ENCODE assay signal across 8 cellular contexts in genomic region chr10:73848821-73849489, GRCh38.
DNase-seq lines count a peak whose midpoint lies in the region; ATAC-seq lines count a peak whose summit lies in the region.

No MANE protein-coding gene starts in this region.

- in situ Hi-C loops in ACHN (cut with HindIII; ENCODE audit: low pct_ligation_motif_present, low pct_unique_long_range_greater_than_20kb, low sequenced_read_pairs): no loop called here

- DNase-seq in ACHN (peak; percentile 78), NCI-H2196 (lab: John Stamatoyannopoulos, UW; ENCODE audit: unreplicated experiment) (peak; percentile 86), caudate nucleus (lab: John Stamatoyannopoulos, UW) (peak in 58 of 61 donors; percentile 13 to 81 (median 56))
- DNase-seq in activated CD4-positive, CD25-positive, alpha-beta regulatory T cell treated with anti-CD3 and anti-CD28 coated beads, Interleukin-2, amount 50 U/mL, for 72 hours: peak; percentile 95
- DNase-seq in stimulated activated CD4-positive, alpha-beta T cell treated with anti-CD3 and anti-CD28 coated beads, Interleukin-1b, Interleukin-23, amount 100 ng/mL, for 48 hours: peak; percentile 90

- H3K27ac ChIP-seq in caudate nucleus (ENCODE audit: low read depth, low read length) (peak overlapping the region; percentile 29), layer of hippocampus (ENCODE audit: low read depth, low read length) (peak overlapping the region; percentile 21)

- H3K27me3 ChIP-seq in layer of hippocampus (ENCODE audit: control insufficient read depth, insufficient read depth, low read length): no peaks in the 10 kb centered on the region

- ATAC-seq in GM18511 (IDR thresholded peaks at IDR 0.05; ENCODE audit: unreplicated experiment) (peak; percentile 97), HG03060 (IDR thresholded peaks at IDR 0.05; ENCODE audit: low read depth, unreplicated experiment) (peak; percentile 89)

Comparison
In these comparisons a context has a peak if more than half of its experiments do, and no peak if none do; other contexts are left out.
1. Peak in every context shown above with its lines: DNase-seq, ATAC-seq and H3K27ac ChIP-seq.